8 cellular contexts compared by ENCODE assay signal in genomic region chr2:96760036-96760985, GRCh38. TPM values are rescaled to one million over a fixed set of nuclear protein-coding genes. Genes with fewer than 3 reads are reported as not detected.
A peak's percentile ranks its signal among the peaks of the same experiment; 100 is the strongest.
DNase-seq lines count a peak whose midpoint lies in the region; ATAC-seq and TF ChIP-seq lines count a peak whose summit lies in the region.

CNNM4 (plus strand) TSS chr2:96760902; CDS start chr2:96761000, 98 bp downstream.

- H3K27ac Mint-ChIP-seq in CD4-positive, alpha-beta T cell = peak within 1 kb of the TSS; percentile 93
- peak within 1 kb of the TSS; percentile 72 for H3K27ac Mint-ChIP-seq in activated CD4-positive, alpha-beta memory T cell treated with anti-CD3 and anti-CD28 coated beads, Interleukin-2, amount 10 ng/mL, durations not matched to agents 7 days and 5 days

- intact Hi-C loops in CD4-positive, alpha-beta T cell (cut with DNase I, micrococcal nuclease) = loop anchor here (1.0 to 10.0 kb wide), 8 partner anchors 20 to 904 kb away; partner anchors contain the start of genes CNNM3 (in 2 of the 2), KANSL3 (in 2 of the 2), LMAN2L (in 2 of the 2) and ACTR1B (in 1 of the 2)

- peak within 1 kb of the TSS; percentile 62 for H3K27ac ChIP-seq in CD4-positive, alpha-beta T cell (ENCODE audit: low read depth, low read length)
- peak within 1 kb of the TSS; percentile 35 to 73 for H3K27ac ChIP-seq in lung (ENCODE audit: low read depth in 1 of 2, low read length in 1 of 2)

- peak within 1 kb of the TSS; percentile 94 for H3K4me3 Mint-ChIP-seq in CD4-positive, alpha-beta T cell
- H3K4me3 Mint-ChIP-seq in activated CD4-positive, alpha-beta memory T cell treated with anti-CD3 and anti-CD28 coated beads, Interleukin-2, amount 10 ng/mL, durations not matched to agents 7 days and 5 days = peak within 1 kb of the TSS; percentile 83

- ATAC-seq in CD4-positive, alpha-beta T cell (ENCODE audit: poor library complexity) = peak; percentile 95
- ATAC-seq in GM19455 (IDR thresholded peaks at IDR 0.05; ENCODE audit: unreplicated experiment) = peak; percentile 79
- ATAC-seq in lung (ENCODE audit: insufficient read depth, low FRiP score) = peak; percentile 94

- 5 to 7% methylated on average over 33 to 62 of the region's 62 CpGs for WGBS in lung, 2 donors

- H3K4me1 Mint-ChIP-seq in CD4-positive, alpha-beta T cell (ENCODE audit: low read depth) = peaks cover 52% of the 10 kb centered on the region
- H3K4me1 Mint-ChIP-seq in activated CD4-positive, alpha-beta memory T cell treated with anti-CD3 and anti-CD28 coated beads, Interleukin-2, amount 10 ng/mL, durations not matched to agents 7 days and 5 days = peaks cover 48% of the 10 kb centered on the region

- peaks cover 10 to 27% of the 10 kb centered on the region in 2 donors for H3K4me1 ChIP-seq in lung (ENCODE audit: control insufficient read depth in 2 of 2, insufficient read depth in 2 of 2, low read length in 2 of 2)

- H3K9me3 Mint-ChIP-seq in CD4-positive, alpha-beta T cell = no peaks in the 10 kb centered on the region
- no peaks in the 10 kb centered on the region for H3K9me3 Mint-ChIP-seq in activated CD4-positive, alpha-beta memory T cell treated with anti-CD3 and anti-CD28 coated beads, Interleukin-2, amount 10 ng/mL, durations not matched to agents 7 days and 5 days

- no peaks in the 10 kb centered on the region for H3K9me3 ChIP-seq in CD4-positive, alpha-beta T cell (ENCODE audit: control insufficient read depth, low read length)
- no peaks in the 10 kb centered on the region for H3K9me3 ChIP-seq in lung (ENCODE audit: control insufficient read depth in 2 of 2, insufficient read depth in 1 of 2, low read length in 1 of 2)

- no peaks in the 10 kb centered on the region for H3K27me3 Mint-ChIP-seq in CD4-positive, alpha-beta T cell
- no peaks in the 10 kb centered on the region for H3K27me3 Mint-ChIP-seq in activated CD4-positive, alpha-beta memory T cell treated with anti-CD3 and anti-CD28 coated beads, Interleukin-2, amount 10 ng/mL, durations not matched to agents 7 days and 5 days

- POLR2A ChIA-PET in CD4-positive, alpha-beta T cell (lab: Charles Lee) = interaction anchor here (0.7 to 3.9 kb wide), 8 partner anchors 14 to 353 kb away, joined by 3 to 33 read pairs (median 6); partner anchors contain the start of genes ANKRD39, CNNM3 and KANSL3
- POLR2A ChIA-PET in activated CD4-positive, alpha-beta memory T cell treated with anti-CD3 and anti-CD28 coated beads, Interleukin-2, amount 10 ng/mL, durations not matched to agents 7 days and 5 days (lab: Charles Lee) = interaction anchor here (0.7 to 2.7 kb wide), 6 partner anchors 13 to 167 kb away, joined by 3 to 10 read pairs (median 6); partner anchors contain the start of genes ANKRD39, CNNM3 and KANSL3

- no peaks in the 10 kb centered on the region for H3K36me3 ChIP-seq in lung (ENCODE audit: control insufficient read depth in 2 of 2, insufficient read depth in 2 of 2, low read length in 2 of 2)

- no peak for TF ChIP-seq CTCF in CD4-positive, alpha-beta T cell (IDR thresholded peaks at IDR 0.05)
- TF ChIP-seq CTCF in lung (IDR thresholded peaks at IDR 0.05; ENCODE audit: control extremely low read depth, extremely low read depth) = peak; percentile 30

- peak within 1 kb of the TSS; percentile 77 for H3K4me3 ChIP-seq in lung

- H3K27me3 ChIP-seq in CD4-positive, alpha-beta T cell (ENCODE audit: control insufficient read depth, insufficient read depth, low read length) = no peaks in the 10 kb centered on the region
- no peaks in the 10 kb centered on the region for H3K27me3 ChIP-seq in lung (ENCODE audit: control insufficient read depth, insufficient read depth)

- DNase-seq in CD4-positive, alpha-beta T cell = peak; percentile 81 to 93 (median 88)
- peak; percentile 96 for DNase-seq in HK-2 (ENCODE audit: unreplicated experiment)
- peak; percentile 82 for DNase-seq in NCI-H82 treated with DMSO at 0.1 percent for 48 hours (lab: John Stamatoyannopoulos, UW; ENCODE audit: unreplicated experiment)
- DNase-seq in activated CD4-positive, alpha-beta memory T cell treated with anti-CD3 and anti-CD28 coated beads, Interleukin-2, amount 10 ng/mL, durations not matched to agents 7 days and 5 days = peak; percentile 92
- DNase-seq in ecto neural progenitor cell (ENCODE audit: low spot score) = peak; percentile 97
- DNase-seq in lung (ENCODE audit: low spot score) = peak; percentile 95
- DNase-seq in stimulated activated CD4-positive, alpha-beta T cell treated with anti-CD3 and anti-CD28 coated beads, TNF-alpha, amount 100 ng/mL, for 24 hours (ENCODE audit: low read depth in 3 of 3) = peak; percentile 81 to 92 (median 83)

- H3K36me3 Mint-ChIP-seq in CD4-positive, alpha-beta T cell (ENCODE audit: low read depth) = no peaks in the 10 kb centered on the region
- no peaks in the 10 kb centered on the region for H3K36me3 Mint-ChIP-seq in activated CD4-positive, alpha-beta memory T cell treated with anti-CD3 and anti-CD28 coated beads, Interleukin-2, amount 10 ng/mL, durations not matched to agents 7 days and 5 days (ENCODE audit: low read depth)

- CTCF ChIA-PET in CD4-positive, alpha-beta T cell (lab: Charles Lee) = interaction anchor here (0.8 to 2.8 kb wide), 8 partner anchors 13 to 228 kb away, joined by 3 to 20 read pairs (median 6); partner anchors contain the start of genes ANKRD39, KANSL3 and LMAN2L
- CTCF ChIA-PET in activated CD4-positive, alpha-beta memory T cell treated with anti-CD3 and anti-CD28 coated beads, Interleukin-2, amount 10 ng/mL, durations not matched to agents 7 days and 5 days (lab: Charles Lee) = interaction anchor here (0.5 to 5.2 kb wide), 22 partner anchors 8 to 442 kb away, joined by 3 to 67 read pairs (median 3); partner anchors contain the start of genes ANKRD39, ARID5A and LMAN2L

RNA-seq across cellular contexts. Expression of gene CNNM4, which starts in this region (rescaled TPM):
- total RNA-seq in CD4-positive, alpha-beta T cell = 1 to 10 TPM; 7.0 to 7.1 TPM
- total RNA-seq in activated CD4-positive, alpha-beta memory T cell treated with anti-CD3 and anti-CD28 coated beads, Interleukin-2, amount 10 ng/mL, durations not matched to agents 7 days and 5 days = 1 to 10 TPM; 8.6 to 9.4 TPM
- 10 to 100 TPM; 17.3 to 19.8 TPM for total RNA-seq in lung
- polyA plus RNA-seq in lung = 1 to 10 TPM; 4.0 to 7.3 TPM

Comparison
In these comparisons a context has a peak if more than half of its experiments do, and no peak if none do; other contexts are left out.
1. Peak in every context shown above with its lines: DNase-seq, ATAC-seq, H3K4me3 ChIP-seq and H3K27ac ChIP-seq.